In the genomic region with DNA sequence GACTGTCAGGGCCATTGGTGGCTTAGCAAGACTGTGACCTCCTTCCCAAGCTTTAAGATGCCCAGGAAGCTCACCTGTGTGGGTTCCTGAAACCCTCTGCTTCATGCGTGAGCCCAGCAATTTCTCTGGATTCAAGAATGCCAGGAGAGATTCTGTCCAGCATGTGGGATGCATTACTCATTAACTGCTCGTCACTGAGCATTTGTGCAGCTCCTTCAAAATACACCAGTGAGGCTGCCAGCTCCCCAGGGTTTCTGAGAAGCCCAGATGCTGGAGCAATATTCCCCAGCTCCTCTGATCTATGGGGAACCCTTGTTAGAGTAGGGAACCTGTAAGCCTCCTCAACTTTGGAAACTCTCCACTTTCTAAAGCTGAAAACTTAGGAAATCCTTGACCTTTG, we compare ENCODE assay signal across 21 cellular contexts.
"Had no signal": no experiment of that assay in that cellular context is flagged by ENCODE, and none has a peak within 500 bp of the region (broad histone marks: within the 10 kb centered on the region; RNA-seq: fewer than 3 reads in every experiment).

No MANE protein-coding gene starts in this region.

- H3K79me2 ChIP-seq: parathyroid adenoma had no signal

- H3K36me3 ChIP-seq: ascending aorta, brain microvascular endothelial cell, colonic mucosa, esophagus squamous epithelium, heart right ventricle, right lobe of liver, vagina had no signal

- ATAC-seq: activated CD8-positive, alpha-beta T cell treated with anti-CD3 and anti-CD28 coated beads, Interleukin-2, amount 10 ng/mL, durations not matched to agents 7 days and 5 days; activated naive CD4-positive, alpha-beta T cell treated with anti-CD3 and anti-CD28 coated beads, Interleukin-2, amount 50 U/mL, for 72 hours; activated T-helper 17 cell treated with anti-CD3 and anti-CD28 coated beads, Interleukin-2, amount 50 U/mL, for 72 hours; left lobe of liver; natural killer cell; stimulated activated effector memory CD8-positive, alpha-beta T cell treated with anti-CD3 and anti-CD28 coated beads, Interleukin-12 subunit alpha, Interleukin-12 subunit beta, amount 100 ng/mL, for 72 hours had no signal

- H3K27me3 ChIP-seq: ascending aorta, brain microvascular endothelial cell, colonic mucosa, right lobe of liver, testis, vagina had no signal

- DNase-seq: activated CD4-positive, alpha-beta T cell treated with anti-CD3 and anti-CD28 coated beads for 1 hour; activated CD4-positive, alpha-beta T cell treated with anti-CD3 and anti-CD28 coated beads, Interleukin-2, amount 50 U/mL, for 1 hour; activated CD8-positive, alpha-beta T cell treated with anti-CD3 and anti-CD28 coated beads, Interleukin-2, amount 10 ng/mL, durations not matched to agents 7 days and 5 days; brain microvascular endothelial cell; colonic mucosa; endodermal cell; esophagus squamous epithelium; natural killer cell; right lobe of liver; small intestine; stimulated activated CD4-positive, alpha-beta T cell treated with anti-CD3 and anti-CD28 coated beads, Interleukin-2, amount 100 ng/mL, for 24 hours had no signal

- H3K9ac ChIP-seq: parathyroid adenoma had no signal

- H3K27ac ChIP-seq: ascending aorta, brain microvascular endothelial cell, colonic mucosa, heart right ventricle, parathyroid adenoma, right lobe of liver, testis, vagina had no signal

- H3K9me3 ChIP-seq: ascending aorta, colonic mucosa, esophagus squamous epithelium, heart right ventricle, right lobe of liver, testis, vagina had no signal

- H2AFZ ChIP-seq: parathyroid adenoma had no signal

- H3K4me3 ChIP-seq: ascending aorta, colonic mucosa, esophagus squamous epithelium, heart right ventricle, lung, right lobe of liver, testis, vagina had no signal

- H3K4me1 ChIP-seq: ascending aorta, colonic mucosa, heart right ventricle, parathyroid adenoma, right lobe of liver, testis, vagina had no signal
